ENCODE assay signal across 1 cellular context in the genomic region with DNA sequence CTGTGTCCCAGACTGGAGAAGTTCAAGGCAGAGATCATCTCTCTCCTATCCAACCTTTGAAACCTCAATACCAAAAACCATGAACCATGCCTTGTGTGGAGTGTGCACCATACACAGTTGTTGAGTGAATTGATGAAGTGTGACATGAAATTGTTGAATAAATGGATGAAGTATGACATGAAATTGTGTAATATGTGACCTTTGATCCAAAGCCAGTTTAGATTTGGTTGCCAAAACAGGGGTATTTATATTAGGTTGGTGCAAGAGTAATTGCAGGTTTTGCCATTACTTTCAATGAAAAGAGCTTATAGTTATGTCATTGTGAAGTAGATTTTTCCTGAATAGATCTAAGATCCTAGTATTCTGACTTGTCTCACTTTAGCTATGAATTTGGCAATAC.
TF ChIP-seq lines count a peak whose summit lies in the region.

No MANE protein-coding gene starts in this region.

TF ChIP-seq in IMR-90, 13 proteins besides CTCF, POLR2A, EP300 and RAD21:
- 0 out of 2 replicates have a peak, but pooled peaks have one; percentile 5 for TF ChIP-seq CEBPB (IDR thresholded peaks at IDR 0.05; ENCODE audit: low read depth, low read length)
- TF ChIP-seq RCOR1 (IDR thresholded peaks at IDR 0.05; ENCODE audit: insufficient replicate concordance, low read length): no peak
